ENCODE assay signal across 14 cellular contexts in genomic region chr6:18362058-18362561, GRCh38. TPM values are rescaled to one million over a fixed set of nuclear protein-coding genes. Genes with fewer than 3 reads are reported as not detected.
A peak's percentile ranks its signal among the peaks of the same experiment; 100 is the strongest.
DNase-seq lines count a peak whose midpoint lies in the region; ATAC-seq and TF ChIP-seq lines count a peak whose summit lies in the region.
"Had no signal": no experiment of that assay in that cellular context is flagged by ENCODE, and none has a peak within 500 bp of the region (broad histone marks: within the 10 kb centered on the region; RNA-seq: fewer than 3 reads in every experiment).

No MANE protein-coding gene starts in this region.

- no peaks in the 10 kb centered on the region for H4K20me1 ChIP-seq in smooth muscle cell (ENCODE audit: low read depth)

- no peaks in the 10 kb centered on the region for H3F3A ChIP-seq in smooth muscle cell (ENCODE audit: low read depth)

- H3K9ac ChIP-seq in smooth muscle cell (ENCODE audit: low read depth), result no peak overlapping the region

- H3K27ac ChIP-seq in foreskin keratinocyte (peak overlapping the region; percentile 66), smooth muscle cell (ENCODE audit: low read depth) (peak overlapping the region; percentile 84)

- H3K79me2 ChIP-seq in smooth muscle cell (ENCODE audit: low read depth), result no peaks in the 10 kb centered on the region

- TF ChIP-seq CTCF in foreskin keratinocyte (conservative IDR thresholded peaks at IDR 0.05) (no peak), smooth muscle cell (IDR thresholded peaks at IDR 0.05; ENCODE audit: borderline replicate concordance, insufficient read depth, poor library complexity, severe bottlenecking) (no peak)

- H2AFZ ChIP-seq in smooth muscle cell (ENCODE audit: low read depth), result no peak overlapping the region

- no peak overlapping the region for H3K4me2 ChIP-seq in smooth muscle cell

- 37% methylated on average over 2 of the region's 2 CpGs for whole genome bisulfite sequencing in smooth muscle cell (ENCODE audit: low lambda C conversion rate)

- H3K4me1 ChIP-seq in foreskin keratinocyte, result peaks cover 8% of the 10 kb centered on the region
- H3K4me1 ChIP-seq in smooth muscle cell (ENCODE audit: low read depth), result no peaks in the 10 kb centered on the region

- DNase-seq in H4 (ENCODE audit: low spot score), result peak; percentile 47
- DNase-seq in amniotic epithelial cell (ENCODE audit: low read depth), result peak; percentile 73
- DNase-seq in foreskin keratinocyte, result peak; percentile 90 to 96
- DNase-seq in smooth muscle cell (lab: John Stamatoyannopoulos, UW; ENCODE audit: unreplicated experiment), result no peak
- DNase-seq in CD1c-positive myeloid dendritic cell (ENCODE audit: extremely low spot score), result no peak
- DNase-seq in midbrain (lab: John Stamatoyannopoulos, UW), result no peak
- DNase-seq in HK-2 (ENCODE audit: unreplicated experiment), result no peak
- DNase-seq: erythroblast; mesendoderm; NCI-H1930; stimulated activated CD4-positive, alpha-beta T cell treated with anti-CD3 and anti-CD28 coated beads, Interleukin-12 subunit alpha, Interleukin-12 subunit beta, amount 100 ng/mL, for 4 hours had no signal

- ATAC-seq in foreskin keratinocyte (peak; percentile 94), HG02852 (IDR thresholded peaks at IDR 0.05; ENCODE audit: unreplicated experiment) (no peak)
- ATAC-seq: activated naive CD4-positive, alpha-beta T cell treated with anti-CD3 and anti-CD28 coated beads, Interleukin-2, amount 50 U/mL, for 72 hours; stimulated activated memory B cell treated with anti-CD40 and anti-IgM and Interleukin-4, amounts not matched to agents 10 μg/mL and 1 μg/mL and 100 μg/mL, for 72 hours had no signal

- no peaks in the 10 kb centered on the region for H3K27me3 ChIP-seq in foreskin keratinocyte
- H3K27me3 ChIP-seq in smooth muscle cell (ENCODE audit: low read depth), result no peaks in the 10 kb centered on the region

- H3K36me3 ChIP-seq in smooth muscle cell (ENCODE audit: low read depth), result no peaks in the 10 kb centered on the region

- H3K9me3 ChIP-seq in smooth muscle cell (replicated peaks; ENCODE audit: low read depth), result no peaks in the 10 kb centered on the region

- H3K4me3 ChIP-seq in smooth muscle cell, result no peak overlapping the region

RNA-seq across cellular contexts. Expression of gene RNF144B, which starts 25.0 kb away (rescaled TPM):
- total RNA-seq in H4 (2014; rRNA removed; shearing (Covaris generic)), result 0.27 and 0.31 TPM in 2 replicates
- 17.5 and 18.0 TPM in 2 replicates for total RNA-seq in foreskin keratinocyte
- 5.7 and 6.7 TPM in 2 replicates for polyA plus RNA-seq in foreskin keratinocyte
- total RNA-seq in smooth muscle cell, result 10.9 and 11.2 TPM in 2 replicates
- 3.1 and 3.4 TPM in 2 replicates for polyA plus RNA-seq in smooth muscle cell

Comparison
In these comparisons a context has a peak if more than half of its experiments do, and no peak if none do; other contexts are left out.
1. DNase-seq: peak in H4 (single experiment), amniotic epithelial cell (single experiment) and foreskin keratinocyte (2 of 2); none in smooth muscle cell (single experiment), CD1c-positive myeloid dendritic cell (single experiment), midbrain (single experiment) and HK-2 (single experiment).